ENCODE assay signal across 1 cellular context in genomic region chr3:114152519-114153151, GRCh38.
TF ChIP-seq lines count a peak whose summit lies in the region.

No MANE protein-coding gene starts in this region.

TF ChIP-seq in WTC11, 78 proteins besides CTCF, POLR2A, EP300 and RAD21 (continued from another document and continues in another):
- TF ChIP-seq AR (CRISPR knock-in tag; IDR thresholded peaks at IDR 0.05), result no peak
- no peak for TF ChIP-seq PRDM15 (CRISPR knock-in tag; IDR thresholded peaks at IDR 0.05)
- TF ChIP-seq FOXP1 (CRISPR knock-in tag; IDR thresholded peaks at IDR 0.05; ENCODE audit: borderline replicate concordance), result peak; percentile 92
- TF ChIP-seq ZSCAN18 (CRISPR knock-in tag; IDR thresholded peaks at IDR 0.05), result no peak
- no peak for TF ChIP-seq JUN (CRISPR knock-in tag; IDR thresholded peaks at IDR 0.05)
- TF ChIP-seq ZNF512 (CRISPR knock-in tag; IDR thresholded peaks at IDR 0.05; ENCODE audit: borderline replicate concordance), result no peak
- TF ChIP-seq TEAD4 (CRISPR knock-in tag; IDR thresholded peaks at IDR 0.05), result 0 out of 2 replicates have a peak, but pooled peaks have one; percentile 48
- TF ChIP-seq EMX1 (CRISPR knock-in tag; IDR thresholded peaks at IDR 0.05), result no peak
- peak; percentile 100 for TF ChIP-seq ZNF423 (CRISPR knock-in tag; IDR thresholded peaks at IDR 0.05)
- no peak for TF ChIP-seq GABPB1 (CRISPR knock-in tag; IDR thresholded peaks at IDR 0.05)
- no peak for TF ChIP-seq FOXJ3 (CRISPR knock-in tag; IDR thresholded peaks at IDR 0.05; ENCODE audit: borderline replicate concordance)
- TF ChIP-seq IRF2 (CRISPR knock-in tag; IDR thresholded peaks at IDR 0.05; ENCODE audit: borderline replicate concordance, low read depth), result no peak
- TF ChIP-seq RELA (CRISPR knock-in tag; IDR thresholded peaks at IDR 0.05; ENCODE audit: borderline replicate concordance), result no peak
- TF ChIP-seq ATF6 (CRISPR knock-in tag; IDR thresholded peaks at IDR 0.05), result no peak
- TF ChIP-seq HMGA2 (CRISPR knock-in tag; IDR thresholded peaks at IDR 0.05), result no peak
- no peak for TF ChIP-seq ELF4 (CRISPR knock-in tag; IDR thresholded peaks at IDR 0.05; ENCODE audit: low read depth)
- TF ChIP-seq SOX15 (CRISPR knock-in tag; IDR thresholded peaks at IDR 0.05), result no peak
- TF ChIP-seq, protein P1, sequence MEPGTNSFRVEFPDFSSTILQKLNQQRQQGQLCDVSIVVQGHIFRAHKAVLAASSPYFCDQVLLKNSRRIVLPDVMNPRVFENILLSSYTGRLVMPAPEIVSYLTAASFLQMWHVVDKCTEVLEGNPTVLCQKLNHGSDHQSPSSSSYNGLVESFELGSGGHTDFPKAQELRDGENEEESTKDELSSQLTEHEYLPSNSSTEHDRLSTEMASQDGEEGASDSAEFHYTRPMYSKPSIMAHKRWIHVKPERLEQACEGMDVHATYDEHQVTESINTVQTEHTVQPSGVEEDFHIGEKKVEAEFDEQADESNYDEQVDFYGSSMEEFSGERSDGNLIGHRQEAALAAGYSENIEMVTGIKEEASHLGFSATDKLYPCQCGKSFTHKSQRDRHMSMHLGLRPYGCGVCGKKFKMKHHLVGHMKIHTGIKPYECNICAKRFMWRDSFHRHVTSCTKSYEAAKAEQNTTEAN (CRISPR knock-in tag; IDR thresholded peaks at IDR 0.05), result peak; percentile 72; the same call in 1 of the 2 replicates
- TF ChIP-seq CREB1 (CRISPR knock-in tag; IDR thresholded peaks at IDR 0.05), result peak; percentile 58; the same call in 1 of the 2 replicates
- TF ChIP-seq, protein P2, sequence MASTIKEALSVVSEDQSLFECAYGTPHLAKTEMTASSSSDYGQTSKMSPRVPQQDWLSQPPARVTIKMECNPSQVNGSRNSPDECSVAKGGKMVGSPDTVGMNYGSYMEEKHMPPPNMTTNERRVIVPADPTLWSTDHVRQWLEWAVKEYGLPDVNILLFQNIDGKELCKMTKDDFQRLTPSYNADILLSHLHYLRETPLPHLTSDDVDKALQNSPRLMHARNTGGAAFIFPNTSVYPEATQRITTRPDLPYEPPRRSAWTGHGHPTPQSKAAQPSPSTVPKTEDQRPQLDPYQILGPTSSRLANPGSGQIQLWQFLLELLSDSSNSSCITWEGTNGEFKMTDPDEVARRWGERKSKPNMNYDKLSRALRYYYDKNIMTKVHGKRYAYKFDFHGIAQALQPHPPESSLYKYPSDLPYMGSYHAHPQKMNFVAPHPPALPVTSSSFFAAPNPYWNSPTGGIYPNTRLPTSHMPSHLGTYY (CRISPR knock-in tag; IDR thresholded peaks at IDR 0.05), result no peak
- TF ChIP-seq CREM (CRISPR knock-in tag; IDR thresholded peaks at IDR 0.05), result peak; percentile 69; the same call in 1 of the 2 replicates
- no peak for TF ChIP-seq ZNF671 (CRISPR knock-in tag; IDR thresholded peaks at IDR 0.05)
- TF ChIP-seq TCF7 (CRISPR knock-in tag; IDR thresholded peaks at IDR 0.05; ENCODE audit: low read depth), result no peak
- no peak for TF ChIP-seq GTF2I (CRISPR knock-in tag; conservative IDR thresholded peaks at IDR 0.05)
- peak; percentile 83 for TF ChIP-seq NFE2L1 (CRISPR knock-in tag; IDR thresholded peaks at IDR 0.05)
- TF ChIP-seq KAT7 (CRISPR knock-in tag; IDR thresholded peaks at IDR 0.05; ENCODE audit: borderline replicate concordance), result 0 out of 2 replicates have a peak, but pooled peaks have one; percentile 31
- TF ChIP-seq ZNF121 (CRISPR knock-in tag; IDR thresholded peaks at IDR 0.05), result 0 out of 2 replicates have a peak, but pooled peaks have one; percentile 23
- TF ChIP-seq, protein P3, sequence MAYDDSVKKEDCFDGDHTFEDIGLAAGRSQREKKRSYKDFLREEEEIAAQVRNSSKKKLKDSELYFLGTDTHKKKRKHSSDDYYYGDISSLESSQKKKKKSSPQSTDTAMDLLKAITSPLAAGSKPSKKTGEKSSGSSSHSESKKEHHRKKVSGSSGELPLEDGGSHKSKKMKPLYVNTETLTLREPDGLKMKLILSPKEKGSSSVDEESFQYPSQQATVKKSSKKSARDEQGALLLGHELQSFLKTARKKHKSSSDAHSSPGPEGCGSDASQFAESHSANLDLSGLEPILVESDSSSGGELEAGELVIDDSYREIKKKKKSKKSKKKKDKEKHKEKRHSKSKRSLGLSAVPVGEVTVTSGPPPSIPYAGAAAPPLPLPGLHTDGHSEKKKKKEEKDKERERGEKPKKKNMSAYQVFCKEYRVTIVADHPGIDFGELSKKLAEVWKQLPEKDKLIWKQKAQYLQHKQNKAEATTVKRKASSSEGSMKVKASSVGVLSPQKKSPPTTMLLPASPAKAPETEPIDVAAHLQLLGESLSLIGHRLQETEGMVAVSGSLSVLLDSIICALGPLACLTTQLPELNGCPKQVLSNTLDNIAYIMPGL (CRISPR knock-in tag; IDR thresholded peaks at IDR 0.05), result peak; percentile 85; the same call in 1 of the 2 replicates
- TF ChIP-seq FOXK1 (CRISPR knock-in tag; IDR thresholded peaks at IDR 0.05), result peak; percentile 79
- TF ChIP-seq ZNF263 (CRISPR knock-in tag; IDR thresholded peaks at IDR 0.05; ENCODE audit: low read depth), result no peak
- TF ChIP-seq SP1 (CRISPR knock-in tag; conservative IDR thresholded peaks at IDR 0.05), result peak; percentile 71
- TF ChIP-seq ESRRA (CRISPR knock-in tag; IDR thresholded peaks at IDR 0.05; ENCODE audit: borderline replicate concordance), result no peak
- TF ChIP-seq, protein P4, sequence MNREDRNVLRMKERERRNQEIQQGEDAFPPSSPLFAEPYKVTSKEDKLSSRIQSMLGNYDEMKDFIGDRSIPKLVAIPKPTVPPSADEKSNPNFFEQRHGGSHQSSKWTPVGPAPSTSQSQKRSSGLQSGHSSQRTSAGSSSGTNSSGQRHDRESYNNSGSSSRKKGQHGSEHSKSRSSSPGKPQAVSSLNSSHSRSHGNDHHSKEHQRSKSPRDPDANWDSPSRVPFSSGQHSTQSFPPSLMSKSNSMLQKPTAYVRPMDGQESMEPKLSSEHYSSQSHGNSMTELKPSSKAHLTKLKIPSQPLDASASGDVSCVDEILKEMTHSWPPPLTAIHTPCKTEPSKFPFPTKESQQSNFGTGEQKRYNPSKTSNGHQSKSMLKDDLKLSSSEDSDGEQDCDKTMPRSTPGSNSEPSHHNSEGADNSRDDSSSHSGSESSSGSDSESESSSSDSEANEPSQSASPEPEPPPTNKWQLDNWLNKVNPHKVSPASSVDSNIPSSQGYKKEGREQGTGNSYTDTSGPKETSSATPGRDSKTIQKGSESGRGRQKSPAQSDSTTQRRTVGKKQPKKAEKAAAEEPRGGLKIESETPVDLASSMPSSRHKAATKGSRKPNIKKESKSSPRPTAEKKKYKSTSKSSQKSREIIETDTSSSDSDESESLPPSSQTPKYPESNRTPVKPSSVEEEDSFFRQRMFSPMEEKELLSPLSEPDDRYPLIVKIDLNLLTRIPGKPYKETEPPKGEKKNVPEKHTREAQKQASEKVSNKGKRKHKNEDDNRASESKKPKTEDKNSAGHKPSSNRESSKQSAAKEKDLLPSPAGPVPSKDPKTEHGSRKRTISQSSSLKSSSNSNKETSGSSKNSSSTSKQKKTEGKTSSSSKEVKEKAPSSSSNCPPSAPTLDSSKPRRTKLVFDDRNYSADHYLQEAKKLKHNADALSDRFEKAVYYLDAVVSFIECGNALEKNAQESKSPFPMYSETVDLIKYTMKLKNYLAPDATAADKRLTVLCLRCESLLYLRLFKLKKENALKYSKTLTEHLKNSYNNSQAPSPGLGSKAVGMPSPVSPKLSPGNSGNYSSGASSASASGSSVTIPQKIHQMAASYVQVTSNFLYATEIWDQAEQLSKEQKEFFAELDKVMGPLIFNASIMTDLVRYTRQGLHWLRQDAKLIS (CRISPR knock-in tag; IDR thresholded peaks at IDR 0.05; ENCODE audit: borderline replicate concordance), result no peak
- no peak for TF ChIP-seq STAT6 (CRISPR knock-in tag; conservative IDR thresholded peaks at IDR 0.05; ENCODE audit: low read depth)
